ENCODE assay signal across 1 cellular context in genomic region chr13:94710081-94710809, GRCh38.
TF ChIP-seq lines count a peak whose summit lies in the region.

No MANE protein-coding gene starts in this region.

TF ChIP-seq in WTC11, 78 proteins besides CTCF, POLR2A, EP300 and RAD21 (continued from another document):
- no peak for TF ChIP-seq ATF6 (CRISPR knock-in tag; IDR thresholded peaks at IDR 0.05)
- no peak for TF ChIP-seq GTF2I (CRISPR knock-in tag; conservative IDR thresholded peaks at IDR 0.05)
- TF ChIP-seq TEAD4 (CRISPR knock-in tag; IDR thresholded peaks at IDR 0.05), result no peak
- TF ChIP-seq ZNF219 (CRISPR knock-in tag; IDR thresholded peaks at IDR 0.05; ENCODE audit: borderline replicate concordance), result no peak
- no peak for TF ChIP-seq ZNF671 (CRISPR knock-in tag; IDR thresholded peaks at IDR 0.05)
- TF ChIP-seq MXD4 (CRISPR knock-in tag; IDR thresholded peaks at IDR 0.05; ENCODE audit: borderline replicate concordance), result no peak
